ENCODE assay signal across 13 cellular contexts in the genomic region with DNA sequence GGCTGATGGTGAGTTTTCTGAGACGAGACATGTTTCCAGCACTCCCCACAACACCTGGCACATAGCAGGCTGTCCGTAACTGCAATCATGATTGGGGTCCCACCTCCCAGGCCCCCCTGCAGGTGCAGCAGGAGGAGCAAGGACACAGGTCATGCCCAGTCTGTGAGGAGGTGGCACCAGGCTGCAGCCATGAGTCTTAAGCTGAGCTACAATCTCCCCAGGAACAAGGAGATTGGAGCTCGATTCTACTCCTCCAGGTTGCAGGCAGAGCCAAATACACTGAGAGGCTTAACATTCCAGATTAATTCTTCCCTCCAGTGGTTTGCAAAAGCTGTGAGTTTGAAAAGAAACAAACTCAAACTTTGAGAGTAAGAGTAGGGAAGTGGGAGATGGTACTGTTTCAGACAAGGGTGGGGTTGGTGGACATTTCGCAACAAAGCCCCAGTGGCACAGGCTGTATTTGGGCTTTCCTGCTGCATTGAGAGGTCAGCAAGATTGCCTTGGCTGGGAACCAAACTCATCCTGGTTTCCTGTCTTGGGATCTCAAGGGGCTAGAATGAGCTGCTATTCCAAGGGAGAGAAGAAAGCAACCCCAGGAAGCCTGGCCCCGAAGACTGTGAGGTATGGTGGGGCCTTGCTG.
DNase-seq lines count a peak whose midpoint lies in the region; ATAC-seq and TF ChIP-seq lines count a peak whose summit lies in the region.
"Had no signal": no experiment of that assay in that cellular context is flagged by ENCODE, and none has a peak within 500 bp of the region (broad histone marks: within the 10 kb centered on the region; RNA-seq: fewer than 3 reads in every experiment).

No MANE protein-coding gene starts in this region.

- no peak for TF ChIP-seq POLR2A in adrenal gland (IDR thresholded peaks at IDR 0.05)

- CTCF ChIA-PET in HEK293 (lab: Yijun Ruan, JAX) (interaction anchor here (0.6 kb wide), 1 partner anchor 164 kb away, joined by 3 read pairs; no protein-coding TSS in a partner anchor), WTC11 (lab: Charles Lee) (no interaction called here)

- peaks cover 14% of the 10 kb centered on the region for H3K4me1 Mint-ChIP-seq in WTC11

- H3K4me1 ChIP-seq in HEK293 (ENCODE audit: control insufficient read depth, insufficient read depth, low read length) (no peaks in the 10 kb centered on the region), adrenal gland (replicated peaks in 1 of 2) (peaks cover 4 to 23% of the 10 kb centered on the region in 2 donors), right atrium auricular region (peaks cover 0 to 29% of the 10 kb centered on the region in 2 donors)

- no peak overlapping the region for H3K27ac Mint-ChIP-seq in WTC11

- no peaks in the 10 kb centered on the region for H3K36me3 Mint-ChIP-seq in WTC11

- 68 to 81% (median 72%) methylated on average over 4 to 5 of the region's 5 CpGs for WGBS in adrenal gland, 4 donors

- no peaks in the 10 kb centered on the region for H3K27me3 ChIP-seq in adrenal gland
- H3K27me3 ChIP-seq in right atrium auricular region = no peaks in the 10 kb centered on the region
- H3K27me3 ChIP-seq: ascending aorta, MG63 had no signal

- H3K9me3 Mint-ChIP-seq in WTC11 = 0 out of 2 replicates have a peak, but pooled peaks cover 3% of the 10 kb centered on the region

- H3K27ac ChIP-seq in HEK293 (ENCODE audit: extremely low read depth, low read depth, low read length) = no peak overlapping the region
- H3K27ac ChIP-seq in adrenal gland = peak overlapping the region in 1 of 5 donors; percentile 20
- H3K27ac ChIP-seq in right atrium auricular region = no peak overlapping the region
- H3K27ac ChIP-seq: ascending aorta, SK-N-MC had no signal

- ATAC-seq in sciatic nerve (peak; percentile 93), WTC11 (no peak), HG03520 (IDR thresholded peaks at IDR 0.05; ENCODE audit: unreplicated experiment) (no peak)

- no peaks in the 10 kb centered on the region; the same call in none of the 2 replicates for H3K27me3 Mint-ChIP-seq in WTC11 (ENCODE audit: low read depth)

- POLR2A ChIA-PET in HEK293 (lab: Yijun Ruan, JAX) = no interaction called here
- POLR2A ChIA-PET in WTC11 (lab: Charles Lee) = no interaction called here

- no peak for TF ChIP-seq CTCF in HEK293 (tag by site-specific recombination; IDR thresholded peaks at IDR 0.05)
- TF ChIP-seq CTCF in adrenal gland (IDR thresholded peaks at IDR 0.05) = no peak
- TF ChIP-seq CTCF in right atrium auricular region (IDR thresholded peaks at IDR 0.05) = no peak
- no peak for TF ChIP-seq CTCF in WTC11 (IDR thresholded peaks at IDR 0.05)

- no peaks in the 10 kb centered on the region for H3K9me3 ChIP-seq in HEK293 (ENCODE audit: control insufficient read depth, insufficient read depth, low read depth, low read length)
- no peaks in the 10 kb centered on the region for H3K9me3 ChIP-seq in adrenal gland (replicated peaks in 1 of 3)
- no peaks in the 10 kb centered on the region for H3K9me3 ChIP-seq in right atrium auricular region
- H3K9me3 ChIP-seq: ascending aorta, MG63 had no signal

- no peaks in the 10 kb centered on the region for H3K36me3 ChIP-seq in HEK293 (ENCODE audit: control insufficient read depth in 2 of 2, insufficient read depth in 1 of 2, low read length in 2 of 2)
- no peaks in the 10 kb centered on the region for H3K36me3 ChIP-seq in adrenal gland (replicated peaks in 1 of 2)
- no peaks in the 10 kb centered on the region for H3K36me3 ChIP-seq in right atrium auricular region
- H3K36me3 ChIP-seq: ascending aorta, MG63 had no signal

- peak in 5 of 7 donors; percentile 33 to 67 (median 51) for DNase-seq in adrenal gland
- peak; percentile 82 for DNase-seq in right atrium auricular region (ENCODE audit: low spot score)
- DNase-seq in sciatic nerve (ENCODE audit: low spot score) = peak; percentile 79
- DNase-seq in glomerular visceral epithelial cell (ENCODE audit: extremely low spot score) = no peak
- DNase-seq in HUDEP-2 (lab: John Stamatoyannopoulos, UW; ENCODE audit: unreplicated experiment in 76 of 76) = no peak
- DNase-seq in WTC11 (ENCODE audit: low spot score) = no peak
- DNase-seq: activated effector memory CD4-positive, alpha-beta T cell treated with anti-CD3 and anti-CD28 coated beads, Interleukin-2, amount 50 U/mL, for 16 hours; DND-41; MG63 had no signal

- no peak overlapping the region for H3K4me3 Mint-ChIP-seq in WTC11

- intact Hi-C loops in adrenal gland (cut with DNase I) = no loop called here
- intact Hi-C loops in sciatic nerve (cut with DNase I) = no loop called here

- no peak overlapping the region for H3K4me3 ChIP-seq in HEK293 (ENCODE audit: low read depth, low read length)
- no peak overlapping the region for H3K4me3 ChIP-seq in adrenal gland
- H3K4me3 ChIP-seq in right atrium auricular region = no peak overlapping the region
- H3K4me3 ChIP-seq: ascending aorta, MG63, SK-N-MC had no signal

TF ChIP-seq in HEK293, 187 proteins besides CTCF, POLR2A, EP300 and RAD21:
- TF ChIP-seq ZNF521 (tag by site-specific recombination; IDR thresholded peaks at IDR 0.05) (no peak), ZBTB49 (tag by site-specific recombination; IDR thresholded peaks at IDR 0.05; ENCODE audit: low read depth) (no peak), ZNF121 (tag by site-specific recombination; IDR thresholded peaks at IDR 0.05) (no peak), ZIC2 (tag by site-specific recombination; IDR thresholded peaks at IDR 0.05) (peak; percentile 35)
- TF ChIP-seq, protein P1, sequence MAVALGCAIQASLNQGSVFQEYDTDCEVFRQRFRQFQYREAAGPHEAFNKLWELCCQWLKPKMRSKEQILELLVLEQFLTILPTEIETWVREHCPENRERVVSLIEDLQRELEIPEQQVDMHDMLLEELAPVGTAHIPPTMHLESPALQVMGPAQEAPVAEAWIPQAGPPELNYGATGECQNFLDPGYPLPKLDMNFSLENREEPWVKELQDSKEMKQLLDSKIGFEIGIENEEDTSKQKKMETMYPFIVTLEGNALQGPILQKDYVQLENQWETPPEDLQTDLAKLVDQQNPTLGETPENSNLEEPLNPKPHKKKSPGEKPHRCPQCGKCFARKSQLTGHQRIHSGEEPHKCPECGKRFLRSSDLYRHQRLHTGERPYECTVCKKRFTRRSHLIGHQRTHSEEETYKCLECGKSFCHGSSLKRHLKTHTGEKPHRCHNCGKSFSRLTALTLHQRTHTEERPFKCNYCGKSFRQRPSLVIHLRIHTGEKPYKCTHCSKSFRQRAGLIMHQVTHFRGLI (tag by site-specific recombination; IDR thresholded peaks at IDR 0.05) = no peak

TF ChIP-seq in WTC11, 78 proteins besides CTCF, POLR2A, EP300 and RAD21:
- TF ChIP-seq ATF3 (CRISPR knock-in tag; conservative IDR thresholded peaks at IDR 0.05) (no peak), MLX (CRISPR knock-in tag; IDR thresholded peaks at IDR 0.05) (no peak), ZNF232 (CRISPR knock-in tag; IDR thresholded peaks at IDR 0.05) (no peak), TEAD1 (CRISPR knock-in tag; IDR thresholded peaks at IDR 0.05) (no peak), TEAD4 (CRISPR knock-in tag; IDR thresholded peaks at IDR 0.05) (no peak), ATF1 (CRISPR knock-in tag; IDR thresholded peaks at IDR 0.05) (no peak), RORB (CRISPR knock-in tag; IDR thresholded peaks at IDR 0.05) (no peak), AFF4 (CRISPR knock-in tag; IDR thresholded peaks at IDR 0.05; ENCODE audit: borderline replicate concordance) (no peak)

Comparison
In these comparisons a context has a peak if more than half of its experiments do, and no peak if none do; other contexts are left out.
1. DNase-seq: peak in adrenal gland (5 of 7), right atrium auricular region (single experiment) and sciatic nerve (single experiment); none in glomerular visceral epithelial cell (single experiment), HUDEP-2 (0 of 76) and WTC11 (single experiment).